Comparison of ENCODE assay signal across 8 cellular contexts in the genomic region with DNA sequence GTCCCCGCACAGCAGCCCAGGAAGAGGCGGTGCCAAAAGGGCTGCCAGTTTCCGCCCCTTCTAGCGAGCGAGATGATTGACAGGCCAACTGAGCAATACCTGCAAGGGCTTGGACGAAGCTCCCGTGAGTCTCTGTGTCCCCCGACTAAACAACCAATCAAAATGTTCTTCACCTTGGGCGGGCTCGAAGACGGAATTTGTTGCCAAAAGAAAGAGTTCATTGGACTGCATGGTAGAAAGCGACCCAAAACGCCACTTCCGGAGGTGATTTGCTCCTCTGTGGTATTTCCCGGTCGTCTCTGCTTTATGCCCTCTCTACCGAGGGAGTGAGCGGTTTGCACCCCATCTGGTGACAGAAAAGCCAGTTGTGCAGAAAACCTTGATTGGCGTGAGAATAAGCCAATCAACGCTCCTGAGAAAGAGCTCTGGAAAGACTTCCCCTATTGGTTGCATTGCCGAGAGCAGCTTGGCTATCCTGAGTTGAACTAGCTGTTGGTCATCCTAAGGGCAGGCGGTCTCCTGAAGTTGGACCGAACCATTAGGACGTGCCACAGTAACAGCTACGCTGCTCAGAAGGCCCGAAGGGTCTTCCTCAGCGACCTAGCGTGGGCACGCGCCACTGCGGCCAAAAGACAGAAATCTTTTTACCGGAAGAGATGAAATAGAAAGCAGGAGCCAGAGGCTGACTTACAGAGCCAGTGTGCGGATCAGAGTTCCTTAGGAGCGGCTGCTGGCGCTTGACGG. TPM values are rescaled to one million over a fixed set of nuclear protein-coding genes. Genes with fewer than 3 reads are reported as not detected.
DNase-seq lines count a peak whose midpoint lies in the region; ATAC-seq and TF ChIP-seq lines count a peak whose summit lies in the region.

No MANE protein-coding gene starts in this region.

- H2AFZ ChIP-seq in SU-DHL-6 (ENCODE audit: low read depth, low read length, severe bottlenecking), result peak overlapping the region; percentile 60

- peak overlapping the region; percentile 73 for H3K4me3 ChIP-seq in SU-DHL-6 (ENCODE audit: insufficient read depth, low read length, poor library complexity, severe bottlenecking)
- peak overlapping the region; percentile 76 for H3K4me3 ChIP-seq in iPS-11a (ENCODE audit: low read depth, low read length)
- H3K4me3 ChIP-seq in gastrocnemius medialis, result peak overlapping the region; percentile 53 to 83 (median 74)

- peak overlapping the region; percentile 88 for H3K9ac ChIP-seq in SU-DHL-6 (ENCODE audit: low read length)

- peaks cover 18% of the 10 kb centered on the region for H3F3A ChIP-seq in SU-DHL-6 (ENCODE audit: insufficient read depth)

- ATAC-seq in HG02798 (IDR thresholded peaks at IDR 0.05; ENCODE audit: poor library complexity, unreplicated experiment), result peak; percentile 89
- peak; percentile 90 to 93 for ATAC-seq in gastrocnemius medialis

- peak; percentile 95 for DNase-seq in stimulated activated CD4-positive, alpha-beta T cell treated with anti-CD3 and anti-CD28 coated beads, Interleukin-12 subunit alpha, Interleukin-12 subunit beta, amount 100 ng/mL, for 4 hours
- no peak for DNase-seq in stimulated activated CD4-positive, alpha-beta T cell treated with anti-CD3 and anti-CD28 coated beads, Interleukin-15, amount 100 ng/mL, for 24 hours
- peak; percentile 89 for DNase-seq in NCI-H1417 treated with DMSO at 0.1 percent for 48 hours (lab: John Stamatoyannopoulos, UW)
- DNase-seq in gastrocnemius medialis, result peak; percentile 99 to 100

- peaks cover 53% of the 10 kb centered on the region for H3K4me1 Mint-ChIP-seq in brain

- H3K27me3 ChIP-seq in SU-DHL-6 (ENCODE audit: low read length) (no peaks in the 10 kb centered on the region), gastrocnemius medialis (no peaks in the 10 kb centered on the region)

- TF ChIP-seq CTCF in SU-DHL-6 (IDR thresholded peaks at IDR 0.05; ENCODE audit: insufficient read depth, low read length, poor library complexity, severe bottlenecking) (no peak), brain (conservative IDR thresholded peaks at IDR 0.05) (no peak), gastrocnemius medialis (IDR thresholded peaks at IDR 0.05 in 4 of 5, conservative IDR thresholded peaks at IDR 0.05 in 1 of 5) (peak in 1 of 5 experiments; percentile 11)

- no peaks in the 10 kb centered on the region for H3K9me2 ChIP-seq in SU-DHL-6 (replicated peaks; ENCODE audit: insufficient read depth, low read length)

- in situ Hi-C loops in gastrocnemius medialis (cut with MboI; ENCODE audit: low sequenced_read_pairs in 4 of 4), result no loop called here

- peaks cover 41% of the 10 kb centered on the region for H3K79me2 ChIP-seq in SU-DHL-6 (ENCODE audit: insufficient read depth, low read length)

- H3K27ac Mint-ChIP-seq in brain, result peak overlapping the region; percentile 99 to 100 (median 100)

- no peaks in the 10 kb centered on the region for H3K36me3 Mint-ChIP-seq in brain

- intact Hi-C loops in gastrocnemius medialis (cut with DNase I; ENCODE audit: low total_unique reads), result loop anchor here (1.0 to 5.0 kb wide), 5 partner anchors 15 to 357 kb away; a partner anchor contains a TSS

- H3K27ac ChIP-seq in SU-DHL-6 (ENCODE audit: low read depth, low read length) (peak overlapping the region; percentile 92), gastrocnemius medialis (peak overlapping the region; percentile 92 to 95 (median 94))

- peaks cover 9% of the 10 kb centered on the region for H3K27me3 Mint-ChIP-seq in brain

- H4K20me1 ChIP-seq in SU-DHL-6 (ENCODE audit: low read depth, low read length), result peaks cover 24% of the 10 kb centered on the region

- H3K36me3 ChIP-seq in SU-DHL-6 (ENCODE audit: low read length) (no peaks in the 10 kb centered on the region), gastrocnemius medialis (no peaks in the 10 kb centered on the region)

- TF ChIP-seq POLR2A in gastrocnemius medialis (IDR thresholded peaks at IDR 0.05), result peak; percentile 62 to 83

- H3K4me2 ChIP-seq in SU-DHL-6 (ENCODE audit: low read depth, low read length, poor library complexity, severe bottlenecking), result peak overlapping the region; percentile 84

- H3K9me3 ChIP-seq in SU-DHL-6 (ENCODE audit: insufficient read depth, low read length) (no peaks in the 10 kb centered on the region), gastrocnemius medialis (no peaks in the 10 kb centered on the region)

- H3K9me3 Mint-ChIP-seq in brain, result no peaks in the 10 kb centered on the region

- peaks cover 34 to 38% of the 10 kb centered on the region in 2 donors for H3K4me1 ChIP-seq in gastrocnemius medialis

- peak overlapping the region; percentile 96 to 100 (median 100) for H3K4me3 Mint-ChIP-seq in brain

RNA-seq across cellular contexts. Expression of a gene that starts 0.5 kb away (rescaled TPM):
- polyA plus RNA-seq in brain (ENCODE audit: insufficient read depth, low read depth, low replicate concordance), result 23.7 TPM
- total RNA-seq in gastrocnemius medialis, result 10 to 100 TPM; 19.1 to 28.9 (median 24.2) TPM
